8 cellular contexts compared by ENCODE assay signal in the genomic region with DNA sequence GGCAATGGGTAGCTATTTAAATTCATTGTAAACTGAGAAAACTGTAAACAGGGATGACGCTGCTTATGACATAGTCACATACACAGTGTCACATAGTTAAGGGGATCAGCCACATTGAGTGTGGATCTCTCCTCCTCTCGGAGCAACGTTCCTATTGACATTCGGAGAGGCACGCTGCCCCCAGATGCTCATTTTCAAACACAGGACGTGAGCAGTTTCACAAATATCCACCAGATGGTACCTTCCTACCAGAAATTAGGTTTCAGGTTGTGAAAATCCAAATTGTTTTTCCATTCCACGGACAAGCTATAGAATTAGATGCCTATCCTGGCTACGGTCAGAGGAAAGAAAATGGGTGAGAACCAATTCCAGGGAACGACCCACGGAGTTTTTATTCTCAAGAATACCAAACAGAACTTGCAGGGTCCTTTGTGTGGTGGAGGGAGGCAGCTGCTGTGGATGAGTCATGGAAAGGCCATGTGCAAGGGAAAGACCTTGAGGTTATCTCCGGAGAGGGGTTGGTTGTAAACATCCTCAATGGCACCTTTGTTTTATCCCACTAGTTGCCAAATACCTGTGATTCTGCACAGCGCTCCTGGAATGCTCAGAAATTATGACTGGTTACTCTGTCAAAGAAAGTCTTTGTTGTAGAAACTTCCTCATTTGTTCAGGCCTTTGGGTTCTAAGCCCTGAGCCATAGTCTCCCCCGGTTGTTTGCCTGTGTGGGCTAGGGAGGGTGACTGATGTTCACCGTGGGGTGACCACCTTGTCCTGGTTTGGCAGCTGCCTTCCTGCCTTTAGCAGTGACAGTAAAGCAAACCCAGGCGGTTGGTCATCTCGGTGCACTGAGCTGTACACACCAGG.
DNase-seq lines count a peak whose midpoint lies in the region; ATAC-seq and TF ChIP-seq lines count a peak whose summit lies in the region.

No MANE protein-coding gene starts in this region.

- no peak overlapping the region for H3K4me3 Mint-ChIP-seq in effector memory CD8-positive, alpha-beta T cell

- peaks cover 2% of the 10 kb centered on the region in 2 donors for H3K4me1 Mint-ChIP-seq in effector memory CD8-positive, alpha-beta T cell (ENCODE audit: low read depth in 2 of 2)

- peaks cover 22% of the 10 kb centered on the region for H3K36me3 Mint-ChIP-seq in effector memory CD8-positive, alpha-beta T cell (ENCODE audit: insufficient read depth)

- peaks cover 0 to 11% (median 0%) of the 10 kb centered on the region in 9 donors for H3K4me1 ChIP-seq in heart right ventricle
- H3K4me1 ChIP-seq in Peyer's patch, result no peaks in the 10 kb centered on the region

- H3K4me3 ChIP-seq in heart right ventricle, result no peak overlapping the region
- no peak overlapping the region for H3K4me3 ChIP-seq in Peyer's patch
- no peak overlapping the region for H3K4me3 ChIP-seq in fibroblast of villous mesenchyme (ENCODE audit: low read depth, low read length)

- no peak overlapping the region for H3K27ac Mint-ChIP-seq in effector memory CD8-positive, alpha-beta T cell

- H3K27me3 ChIP-seq in heart right ventricle, result no peaks in the 10 kb centered on the region
- H3K27me3 ChIP-seq in Peyer's patch, result no peaks in the 10 kb centered on the region

- H3K27ac ChIP-seq in heart right ventricle, result no peak overlapping the region
- H3K27ac ChIP-seq in Peyer's patch, result peak overlapping the region in 1 of 4 donors; percentile 21

- H3K9me3 Mint-ChIP-seq in effector memory CD8-positive, alpha-beta T cell, result peaks cover 0 to 2% of the 10 kb centered on the region in 2 donors

- TF ChIP-seq CTCF in heart right ventricle (IDR thresholded peaks at IDR 0.05) (peak in 7 of 9 donors; percentile 19 to 54 (median 41)), Peyer's patch (IDR thresholded peaks at IDR 0.05) (peak in 4 of 6 experiments; percentile 20 to 76 (median 68)), fibroblast of villous mesenchyme (IDR thresholded peaks at IDR 0.05; ENCODE audit: insufficient read depth, low read depth, low read length) (peak; percentile 42)

- no peak for DNase-seq in heart right ventricle
- DNase-seq in left ventricle myocardium superior, result no peak
- DNase-seq in Peyer's patch, result no peak
- peak; percentile 58 for DNase-seq in fibroblast of villous mesenchyme (ENCODE audit: low read depth)
- DNase-seq in sciatic nerve (ENCODE audit: low spot score), result no peak
- no peak for DNase-seq in effector memory CD8-positive, alpha-beta T cell

- intact Hi-C loops in heart right ventricle (cut with DNase I), result loop anchor here in 6 of 10 donors (2.0 to 10.0 kb wide), 4 partner anchors 567 to 577 kb away; no protein-coding TSS in a partner anchor
- intact Hi-C loops in left ventricle myocardium superior (cut with micrococcal nuclease), result no loop called here
- intact Hi-C loops in sciatic nerve (cut with DNase I), result no loop called here

- TF ChIP-seq POLR2A in Peyer's patch (IDR thresholded peaks at IDR 0.05), result no peak

- WGBS in heart right ventricle, 2 donors, result 53 to 60% methylated on average over 16 of the region's 16 CpGs

- no peaks in the 10 kb centered on the region for H3K27me3 Mint-ChIP-seq in effector memory CD8-positive, alpha-beta T cell

- H3K36me3 ChIP-seq in heart right ventricle (peaks cover 0 to 25% (median 0%) of the 10 kb centered on the region in 9 donors), Peyer's patch (no peaks in the 10 kb centered on the region)

- H3K9me3 ChIP-seq in heart right ventricle, result peaks cover 0 to 9% (median 0%) of the 10 kb centered on the region in 11 donors
- peaks cover 0 to 7% (median 2%) of the 10 kb centered on the region in 4 donors for H3K9me3 ChIP-seq in Peyer's patch

- ATAC-seq in heart right ventricle (peak in 3 of 8 donors; percentile 23 to 29 (median 27)), left ventricle myocardium superior (no peak), sciatic nerve (peak; percentile 55), GM21825 (IDR thresholded peaks at IDR 0.05; ENCODE audit: unreplicated experiment) (no peak), GM19467 (IDR thresholded peaks at IDR 0.05; ENCODE audit: unreplicated experiment) (no peak)
- ATAC-seq in effector memory CD8-positive, alpha-beta T cell (replicated peaks), result no peak

Comparison
In these comparisons a context has a peak if more than half of its experiments do, and no peak if none do; other contexts are left out.
1. intact Hi-C loops: an anchor here in heart right ventricle (2.0 to 10.0 kb wide); none called in left ventricle myocardium superior and sciatic nerve.